Comparison of ENCODE assay signal across 8 cellular contexts in the genomic region with DNA sequence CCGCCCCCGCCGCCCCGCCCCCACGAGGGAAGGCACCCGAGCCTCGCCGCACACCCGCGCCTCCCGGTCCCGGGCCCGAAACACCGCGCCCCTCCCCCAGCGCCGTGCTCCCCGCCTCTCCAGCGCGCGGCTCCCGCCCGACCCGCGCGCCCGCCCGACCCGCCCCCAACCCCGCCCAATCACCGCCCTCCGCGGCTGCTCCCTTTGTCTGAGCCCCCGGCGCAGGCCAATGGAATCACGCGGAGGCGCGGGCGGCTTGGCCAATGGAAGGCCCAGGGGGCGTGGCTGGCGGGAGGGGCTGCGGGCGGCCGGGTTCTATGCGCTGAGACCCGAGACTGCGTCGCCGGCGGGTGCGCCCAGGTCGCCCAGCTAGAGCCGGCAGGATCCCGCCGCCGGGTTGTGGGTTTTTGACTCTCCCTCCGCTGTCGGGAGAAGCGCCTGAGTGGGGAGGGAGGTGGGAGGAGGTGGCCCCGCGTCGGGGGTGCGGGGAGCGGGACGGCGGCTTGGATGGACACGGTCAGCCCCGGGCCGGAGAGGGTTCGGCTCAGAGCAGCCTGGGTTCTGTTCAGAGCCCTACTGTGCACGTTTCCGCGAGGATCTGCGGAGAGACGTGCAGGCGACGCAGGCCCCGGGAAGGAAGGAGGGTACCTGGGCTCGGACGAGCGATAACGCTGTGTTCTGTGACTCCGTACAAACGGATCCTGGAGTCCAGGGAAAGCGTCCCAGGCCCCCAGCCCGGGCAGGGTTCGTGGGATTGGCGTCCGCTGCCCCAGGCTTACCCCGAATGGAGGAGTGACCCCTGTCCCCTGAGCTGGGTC. TPM values are rescaled to one million over a fixed set of nuclear protein-coding genes. Genes with fewer than 3 reads are reported as not detected.
DNase-seq lines count a peak whose midpoint lies in the region; FAIRE-seq and TF ChIP-seq lines count a peak whose summit lies in the region.

No MANE protein-coding gene starts in this region.

- H3K27ac ChIP-seq in DOHH2 (ENCODE audit: low read depth, low read length) = no peak overlapping the region
- no peak overlapping the region; the same call in 1 of the 2 replicates for H3K27ac ChIP-seq in SJSA1
- peak overlapping the region; percentile 43 for H3K27ac ChIP-seq in neutrophil
- H3K27ac ChIP-seq in subcutaneous abdominal adipose tissue (ENCODE audit: low read depth, low read length) = peak overlapping the region; percentile 50

- H3K4me3 ChIP-seq in DOHH2 (ENCODE audit: low read length) (no peak overlapping the region), HAP-1 (peak overlapping the region; percentile 63), SJSA1 (peak overlapping the region; percentile 86), neutrophil (ENCODE audit: low read depth in 1 of 2, low read length in 1 of 2) (peak overlapping the region; percentile 61 to 82), subcutaneous abdominal adipose tissue (ENCODE audit: low read depth in 1 of 5, low read length in 5 of 5) (peak overlapping the region; percentile 29 to 82 (median 72))

- H3K9ac ChIP-seq in subcutaneous abdominal adipose tissue (ENCODE audit: low read length in 5 of 5) = peak overlapping the region in 4 of 5 donors; percentile 51 to 84 (median 72)

- H3K27ac Mint-ChIP-seq in activated naive CD4-positive, alpha-beta T cell treated with anti-CD3 and anti-CD28 coated beads for 36 hours = no peak overlapping the region

- H3K4me2 ChIP-seq in DOHH2 (ENCODE audit: low read length) = peak overlapping the region; percentile 33; the same call in 1 of the 2 replicates

- DNase-seq in HAP-1 (ENCODE audit: low spot score in 2 of 2) (peak; percentile 90 to 99), MV-4-11 (lab: John Stamatoyannopoulos, UW) (peak; percentile 92), SJSA1 (ENCODE audit: low read depth in 1 of 2, low spot score in 2 of 2) (peak; percentile 89 to 100), frontal cortex (ENCODE audit: low spot score in 2 of 2) (peak; percentile 99)
- peak; percentile 96 for DNase-seq in activated naive CD4-positive, alpha-beta T cell treated with anti-CD3 and anti-CD28 coated beads for 36 hours

- no peak for FAIRE-seq in frontal cortex (lab: Jason Lieb, UNC)

- no peaks in the 10 kb centered on the region for H4K20me1 ChIP-seq in DOHH2 (ENCODE audit: control insufficient read depth, insufficient read depth, low read depth, low read length)

- no peaks in the 10 kb centered on the region for H3K9me2 ChIP-seq in DOHH2 (replicated peaks; ENCODE audit: control insufficient read depth, low read length)

- no peaks in the 10 kb centered on the region for H3F3A ChIP-seq in DOHH2 (ENCODE audit: control insufficient read depth, insufficient read depth)

- in situ Hi-C loops in HAP-1 (cut with MboI; ENCODE audit: low sequenced_read_pairs) = no loop called here

- H3K4me1 ChIP-seq in DOHH2 (ENCODE audit: control insufficient read depth, low read length) (peaks cover 5% of the 10 kb centered on the region; the same call in 1 of the 2 replicates), HAP-1 (peaks cover 15% of the 10 kb centered on the region), SJSA1 (replicated peaks) (peaks cover 27% of the 10 kb centered on the region), neutrophil (ENCODE audit: control insufficient read depth in 1 of 2, insufficient read depth in 1 of 2, low read depth in 1 of 2, low read length in 1 of 2) (peaks cover 27 to 43% of the 10 kb centered on the region in 2 experiments), subcutaneous abdominal adipose tissue (ENCODE audit: control insufficient read depth in 5 of 5, insufficient read depth in 5 of 5, low read length in 5 of 5) (peaks cover 4 to 67% (median 52%) of the 10 kb centered on the region in 5 donors)

- H3K36me3 Mint-ChIP-seq in activated naive CD4-positive, alpha-beta T cell treated with anti-CD3 and anti-CD28 coated beads for 36 hours (ENCODE audit: low read depth) = no peaks in the 10 kb centered on the region

- CTCF ChIA-PET in activated naive CD4-positive, alpha-beta T cell treated with anti-CD3 and anti-CD28 coated beads for 36 hours (lab: Charles Lee) = no interaction called here

- H3K79me2 ChIP-seq in DOHH2 (ENCODE audit: control insufficient read depth, low read length) = no peaks in the 10 kb centered on the region

- H3K27me3 ChIP-seq in DOHH2 (ENCODE audit: control insufficient read depth, low read length) = peaks cover 4% of the 10 kb centered on the region; the same call in 1 of the 2 replicates
- H3K27me3 ChIP-seq in HAP-1 (ENCODE audit: low read depth) = no peaks in the 10 kb centered on the region
- no peaks in the 10 kb centered on the region for H3K27me3 ChIP-seq in SJSA1 (replicated peaks)
- peaks cover 99% of the 10 kb centered on the region for H3K27me3 ChIP-seq in neutrophil
- H3K27me3 ChIP-seq in subcutaneous abdominal adipose tissue (ENCODE audit: control insufficient read depth in 5 of 5, insufficient read depth in 4 of 5, low read length in 5 of 5) = no peaks in the 10 kb centered on the region

- H3K4me1 Mint-ChIP-seq in activated naive CD4-positive, alpha-beta T cell treated with anti-CD3 and anti-CD28 coated beads for 36 hours (ENCODE audit: low read depth) = peaks cover 23% of the 10 kb centered on the region

- H3K36me3 ChIP-seq in DOHH2 (ENCODE audit: control insufficient read depth, low read length) (no peaks in the 10 kb centered on the region), HAP-1 (replicated peaks) (peaks cover 7% of the 10 kb centered on the region), SJSA1 (peaks cover 40% of the 10 kb centered on the region), neutrophil (no peaks in the 10 kb centered on the region), subcutaneous abdominal adipose tissue (ENCODE audit: control insufficient read depth in 5 of 5, insufficient read depth in 5 of 5, low read length in 5 of 5) (no peaks in the 10 kb centered on the region)

- H3K27me3 Mint-ChIP-seq in activated naive CD4-positive, alpha-beta T cell treated with anti-CD3 and anti-CD28 coated beads for 36 hours (ENCODE audit: low read depth) = peaks cover 37% of the 10 kb centered on the region

- intact Hi-C loops in activated naive CD4-positive, alpha-beta T cell treated with anti-CD3 and anti-CD28 coated beads for 36 hours (cut with micrococcal nuclease) = loop anchor here (2.0 kb wide), 1 partner anchor 167 kb away; a partner anchor contains a TSS

- H3K9me3 ChIP-seq in DOHH2 (ENCODE audit: control insufficient read depth, insufficient read depth, low read length) (no peaks in the 10 kb centered on the region), HAP-1 (no peaks in the 10 kb centered on the region), SJSA1 (replicated peaks) (no peaks in the 10 kb centered on the region), neutrophil (no peaks in the 10 kb centered on the region), subcutaneous abdominal adipose tissue (ENCODE audit: control insufficient read depth in 5 of 5, low read length in 5 of 5) (no peaks in the 10 kb centered on the region)

- no peak for TF ChIP-seq CTCF in DOHH2 (IDR thresholded peaks at IDR 0.05; ENCODE audit: low read depth, low read length, poor library complexity, severe bottlenecking)
- TF ChIP-seq CTCF in neutrophil (IDR thresholded peaks at IDR 0.05) = no peak

- peak overlapping the region; percentile 43 for H3K4me3 Mint-ChIP-seq in activated naive CD4-positive, alpha-beta T cell treated with anti-CD3 and anti-CD28 coated beads for 36 hours

- H3K9me3 Mint-ChIP-seq in activated naive CD4-positive, alpha-beta T cell treated with anti-CD3 and anti-CD28 coated beads for 36 hours = no peaks in the 10 kb centered on the region

RNA-seq across cellular contexts. Expression of a gene that starts 49.0 kb away (rescaled TPM):
- 5.7 and 6.6 TPM in 2 replicates for total RNA-seq in SJSA1 (2014; rRNA removed; shearing (Covaris generic))
- under 1 TPM in 1 of 2 experiments, not detected in 1; 0.02 TPM for total RNA-seq in activated naive CD4-positive, alpha-beta T cell treated with anti-CD3 and anti-CD28 coated beads for 36 hours
- 5.7 TPM for total RNA-seq in frontal cortex

RNA-seq across cellular contexts. Expression of a gene that starts 51.2 kb away (rescaled TPM):
- 81.4 and 109 TPM in 2 replicates for total RNA-seq in SJSA1 (2014; rRNA removed; shearing (Covaris generic))
- total RNA-seq in activated naive CD4-positive, alpha-beta T cell treated with anti-CD3 and anti-CD28 coated beads for 36 hours = 10 to 100 TPM; 29.1 to 31.9 TPM
- 13.9 TPM for total RNA-seq in frontal cortex

Comparison
In these comparisons a context has a peak if more than half of its experiments do, and no peak if none do; other contexts are left out.
1. H3K27ac ChIP-seq: peak in neutrophil (single experiment) and subcutaneous abdominal adipose tissue (single experiment); none in DOHH2 (single experiment) and SJSA1 (single experiment).
2. Peak in every context shown above with its lines, with median percentiles within 50 percentile points of each other: DNase-seq.